In genomic region chr3:172678068-172678467, GRCh38 we compare ENCODE assay signal across 15 cellular contexts. TPM values are rescaled to one million over a fixed set of nuclear protein-coding genes. Genes with fewer than 3 reads are reported as not detected.
DNase-seq lines count a peak whose midpoint lies in the region; ATAC-seq and TF ChIP-seq lines count a peak whose summit lies in the region.
"Had no signal": no experiment of that assay in that cellular context is flagged by ENCODE, and none has a peak within 500 bp of the region (broad histone marks: within the 10 kb centered on the region; RNA-seq: fewer than 3 reads in every experiment).

No MANE protein-coding gene starts in this region.

- H3K4me1 ChIP-seq in HUES6 (ENCODE audit: control insufficient read depth, insufficient read depth, low read length) (peaks cover 40% of the 10 kb centered on the region), ascending aorta (peaks cover 0 to 10% of the 10 kb centered on the region in 2 donors), gastroesophageal sphincter (peaks cover 3 to 33% (median 7%) of the 10 kb centered on the region in 3 donors), sigmoid colon (peaks cover 0 to 29% (median 23%) of the 10 kb centered on the region in 4 donors), lower lobe of right lung (peaks cover 23% of the 10 kb centered on the region)
- H3K4me1 ChIP-seq: pancreas had no signal

- H3K36me3 ChIP-seq in HUES6 (ENCODE audit: control insufficient read depth, insufficient read depth, low read length) (no peaks in the 10 kb centered on the region), ascending aorta (no peaks in the 10 kb centered on the region), gastroesophageal sphincter (no peaks in the 10 kb centered on the region), sigmoid colon (no peaks in the 10 kb centered on the region), lower lobe of right lung (no peaks in the 10 kb centered on the region)
- H3K36me3 ChIP-seq: left lung, pancreas had no signal

- no peaks in the 10 kb centered on the region for H3K27me3 ChIP-seq in HUES6 (ENCODE audit: control insufficient read depth, insufficient read depth, low read length)
- no peaks in the 10 kb centered on the region for H3K27me3 ChIP-seq in ascending aorta
- no peaks in the 10 kb centered on the region for H3K27me3 ChIP-seq in gastroesophageal sphincter
- no peaks in the 10 kb centered on the region for H3K27me3 ChIP-seq in sigmoid colon
- H3K27me3 ChIP-seq in lower lobe of right lung (ENCODE audit: low read depth) = no peaks in the 10 kb centered on the region
- H3K27me3 ChIP-seq: left lung, pancreas had no signal

- intact Hi-C loops in ascending aorta (cut with DNase I) (no loop called here), sigmoid colon (cut with DNase I) (loop anchor here (2.0 kb wide), 1 partner anchor 33 kb away; the partner anchor contains the start of gene NCEH1), lower lobe of right lung (cut with DNase I) (no loop called here)

- H3K27ac ChIP-seq in HUES6 (ENCODE audit: low read depth, low read length) = peak overlapping the region; percentile 31; the same call in 1 of the 2 replicates
- H3K27ac ChIP-seq in ascending aorta = peak overlapping the region; percentile 17 to 50
- H3K27ac ChIP-seq in gastroesophageal sphincter = peak overlapping the region; percentile 55 to 66 (median 60)
- peak overlapping the region; percentile 43 to 68 (median 64) for H3K27ac ChIP-seq in sigmoid colon
- no peak overlapping the region for H3K27ac ChIP-seq in lower lobe of right lung
- H3K27ac ChIP-seq: pancreas had no signal

- H3K9ac ChIP-seq in HUES6 (ENCODE audit: low read length) = peak overlapping the region; percentile 45

- TF ChIP-seq CTCF in ascending aorta (IDR thresholded peaks at IDR 0.05) (no peak), gastroesophageal sphincter (IDR thresholded peaks at IDR 0.05) (no peak), sigmoid colon (IDR thresholded peaks at IDR 0.05) (no peak), lower lobe of right lung (IDR thresholded peaks at IDR 0.05) (no peak)

- TF ChIP-seq POLR2A in gastroesophageal sphincter (IDR thresholded peaks at IDR 0.05) (no peak), sigmoid colon (IDR thresholded peaks at IDR 0.05) (no peak)

- H3K4me3 ChIP-seq in HUES6 (ENCODE audit: low read depth, low read length) (peak overlapping the region; percentile 36), ascending aorta (no peak overlapping the region), gastroesophageal sphincter (no peak overlapping the region), sigmoid colon (peak overlapping the region in 2 of 4 donors; percentile 8 to 15), lower lobe of right lung (no peak overlapping the region)
- H3K4me3 ChIP-seq: GM12878, left lung, pancreas had no signal

- 8 to 23% methylated on average over 1 of the region's 1 CpG for WGBS in gastroesophageal sphincter (ENCODE audit: low coverage in 1 of 2), 2 donors
- WGBS in sigmoid colon, 2 donors = 45 to 70% methylated on average over 1 of the region's 1 CpG

- no peaks in the 10 kb centered on the region for H3K9me3 ChIP-seq in HUES6 (ENCODE audit: control insufficient read depth, insufficient read depth, low read depth, low read length)
- no peaks in the 10 kb centered on the region for H3K9me3 ChIP-seq in ascending aorta
- H3K9me3 ChIP-seq in gastroesophageal sphincter = no peaks in the 10 kb centered on the region
- no peaks in the 10 kb centered on the region for H3K9me3 ChIP-seq in sigmoid colon
- no peaks in the 10 kb centered on the region for H3K9me3 ChIP-seq in lower lobe of right lung
- H3K9me3 ChIP-seq: Caco-2, left lung, pancreas had no signal

- no peak for ATAC-seq in gastroesophageal sphincter
- no peak for ATAC-seq in lower lobe of right lung
- ATAC-seq: GM12878, left lung, pancreas had no signal

- DNase-seq in ascending aorta (ENCODE audit: low spot score in 2 of 2) (no peak), sigmoid colon (no peak), lower lobe of right lung (no peak), HCEC 1CT (no peak), T-helper 2 cell (no peak)
- DNase-seq: activated CD4-positive, alpha-beta T cell treated with anti-CD3 and anti-CD28 coated beads, Interleukin-2, amount 50 U/mL, for 48 hours; activated gamma-delta T cell; Caco-2; left lung; NCI-H2081; pancreas; stimulated activated CD4-positive, alpha-beta T cell treated with anti-CD3 and anti-CD28 coated beads, Interleukin-2, amount 100 ng/mL, for 48 hours had no signal

- TF ChIP-seq EP300 in gastroesophageal sphincter (IDR thresholded peaks at IDR 0.05) (no peak), sigmoid colon (IDR thresholded peaks at IDR 0.05) (no peak)

RNA-seq across cellular contexts. Expression of gene NCEH1, which starts 32.8 kb away (rescaled TPM):
- total RNA-seq in ascending aorta (19.1 TPM), gastroesophageal sphincter (1 to 10 TPM; 4.5 to 9.3 (median 6.1) TPM), sigmoid colon (1 to 10 TPM; 1.6 to 3.6 (median 2.4) TPM), lower lobe of right lung (97.7 TPM)
- 10 to 100 TPM in 2 of 3 donors, 1 to 10 TPM in 1; 3.0 to 12.8 (median 12.0) TPM for polyA plus RNA-seq in sigmoid colon
